8 cellular contexts compared by ENCODE assay signal in the genomic region with DNA sequence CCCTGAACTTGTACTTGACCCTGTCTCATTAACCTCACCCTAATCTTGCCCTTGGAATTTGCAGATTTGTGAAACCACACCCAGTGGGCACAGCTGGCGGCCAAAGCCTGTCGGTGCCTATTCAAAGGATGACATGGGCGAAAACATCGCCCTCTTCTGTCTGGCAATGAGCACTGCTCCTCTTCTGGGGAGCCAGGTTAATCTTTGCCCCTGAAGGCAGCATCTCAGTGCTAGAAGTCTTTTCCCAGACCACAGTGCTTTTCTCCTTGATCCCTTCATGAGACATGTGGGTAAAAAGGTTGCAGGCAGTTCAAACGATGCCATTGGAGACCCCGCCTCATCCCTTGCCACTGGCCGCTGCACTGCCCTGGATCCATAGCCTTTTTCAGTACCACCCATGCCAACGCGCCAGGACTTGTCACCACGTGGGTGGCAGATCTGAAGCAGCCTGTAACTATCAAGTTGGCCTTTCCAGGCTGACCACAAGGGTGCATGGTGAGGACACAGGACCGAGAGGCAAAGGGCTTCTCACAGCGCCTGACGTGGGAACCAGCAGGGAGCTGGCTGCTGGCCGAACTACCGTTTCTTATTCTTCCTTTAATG. TPM values are rescaled to one million over a fixed set of nuclear protein-coding genes. Genes with fewer than 3 reads are reported as not detected.
DNase-seq lines count a peak whose midpoint lies in the region; ATAC-seq and TF ChIP-seq lines count a peak whose summit lies in the region.

No MANE protein-coding gene starts in this region.

- H3K27ac ChIP-seq in PC-3 (ENCODE audit: low read length) (peak overlapping the region; percentile 82), fibroblast of lung (ENCODE audit: insufficient read depth, low read length) (no peak overlapping the region), thoracic aorta (no peak overlapping the region)

- no peaks in the 10 kb centered on the region for H3K27me3 ChIP-seq in PC-3 (ENCODE audit: low read length)
- H3K27me3 ChIP-seq in fibroblast of lung (ENCODE audit: control insufficient read depth, insufficient read depth, low read length) = peaks cover 7% of the 10 kb centered on the region
- H3K27me3 ChIP-seq in thoracic aorta (replicated peaks; ENCODE audit: insufficient read depth) = no peaks in the 10 kb centered on the region

- POLR2A ChIA-PET in PC-3 (lab: Charles Lee; ENCODE audit: unreplicated experiment) = interaction anchor here (1.0 kb wide), 1 partner anchor 29 kb away, joined by 3 read pairs; no protein-coding TSS in a partner anchor

- peaks cover 48% of the 10 kb centered on the region for H3K4me1 Mint-ChIP-seq in activated T-cell treated with anti-CD3 and anti-CD28 coated beads, Interleukin-2, amount 50 U/mL, for 72 hours (ENCODE audit: low read depth)
- peaks cover 30% of the 10 kb centered on the region for H3K4me1 Mint-ChIP-seq in nephron progenitor cell

- H3K9me3 ChIP-seq in PC-3 (ENCODE audit: low read length) (no peaks in the 10 kb centered on the region), fibroblast of lung (ENCODE audit: control insufficient read depth, insufficient read depth, low read depth, low read length) (no peaks in the 10 kb centered on the region), thoracic aorta (no peaks in the 10 kb centered on the region)

- peak; percentile 41 for ATAC-seq in HG03432 (IDR thresholded peaks at IDR 0.05; ENCODE audit: unreplicated experiment)
- peak; percentile 77 for ATAC-seq in PC-3
- ATAC-seq in activated T-cell treated with anti-CD3 and anti-CD28 coated beads, Interleukin-2, amount 50 U/mL, for 72 hours (replicated peaks in 1 of 2) = peak; percentile 22
- peak; percentile 75 for ATAC-seq in thoracic aorta (ENCODE audit: insufficient number of reproducible peaks, low FRiP score, low read depth)

- peak; percentile 73 for DNase-seq in SIG-M5 treated with dmso at 0.1 percent for 504 hours (lab: John Stamatoyannopoulos, UW; ENCODE audit: unreplicated experiment)
- DNase-seq in SIG-M5 (lab: John Stamatoyannopoulos, UW) = no peak
- DNase-seq in PC-3 = peak; percentile 87
- DNase-seq in activated T-cell treated with anti-CD3 and anti-CD28 coated beads, Interleukin-2, amount 50 U/mL, for 72 hours = peak; percentile 61 to 63
- peak; percentile 62 to 67 for DNase-seq in fibroblast of lung (ENCODE audit: low read depth in 2 of 2)
- peak; percentile 56 for DNase-seq in nephron progenitor cell
- peak; percentile 50 for DNase-seq in thoracic aorta (ENCODE audit: low spot score)

- H3K79me2 ChIP-seq in PC-3 (ENCODE audit: low read length) (no peaks in the 10 kb centered on the region), fibroblast of lung (ENCODE audit: control insufficient read depth, insufficient read depth, low read length) (no peaks in the 10 kb centered on the region)

- H3K27me3 Mint-ChIP-seq in activated T-cell treated with anti-CD3 and anti-CD28 coated beads, Interleukin-2, amount 50 U/mL, for 72 hours (ENCODE audit: low read depth) = peaks cover 12% of the 10 kb centered on the region
- H3K27me3 Mint-ChIP-seq in nephron progenitor cell (ENCODE audit: low read depth, poor library complexity) = peaks cover 20% of the 10 kb centered on the region

- no peaks in the 10 kb centered on the region for H3K9me2 ChIP-seq in PC-3 (replicated peaks; ENCODE audit: low read length)

- peak overlapping the region; percentile 46; the same call in 1 of the 2 replicates for H3K4me3 ChIP-seq in PC-3 (ENCODE audit: low read length)
- peak overlapping the region in 1 of 4 experiments; percentile 14 for H3K4me3 ChIP-seq in fibroblast of lung (replicated peaks in 1 of 4; ENCODE audit: control extremely low read depth in 1 of 4, insufficient read depth in 1 of 4, low read depth in 3 of 4, low read length in 4 of 4)
- H3K4me3 ChIP-seq in thoracic aorta = peak overlapping the region; percentile 36

- H3K4me3 Mint-ChIP-seq in activated T-cell treated with anti-CD3 and anti-CD28 coated beads, Interleukin-2, amount 50 U/mL, for 72 hours = peak overlapping the region; percentile 6 to 34
- H3K4me3 Mint-ChIP-seq in nephron progenitor cell = peak overlapping the region; percentile 15

- TF ChIP-seq CTCF in PC-3 (conservative IDR thresholded peaks at IDR 0.05; ENCODE audit: low read depth, low read length) (peak; percentile 95), fibroblast of lung (conservative IDR thresholded peaks at IDR 0.05 in 1 of 2, IDR thresholded peaks at IDR 0.05 in 1 of 2; ENCODE audit: low read depth in 1 of 2, low read length in 2 of 2) (peak; percentile 69 to 93), nephron progenitor cell (IDR thresholded peaks at IDR 0.05) (peak; percentile 75), thoracic aorta (IDR thresholded peaks at IDR 0.05) (peak; percentile 65)

- CTCF ChIA-PET in PC-3 (lab: Charles Lee) = interaction anchor here (0.6 to 2.0 kb wide), 14 partner anchors 13 to 343 kb away, joined by 3 to 59 read pairs (median 4); a partner anchor contains a TSS

- intact Hi-C loops in PC-3 (cut with micrococcal nuclease) = loop anchor here (1.0 to 5.0 kb wide), 5 partner anchors 30 to 83 kb away; no protein-coding TSS in a partner anchor

- no peaks in the 10 kb centered on the region for H3K36me3 ChIP-seq in PC-3 (ENCODE audit: low read depth, low read length)
- no peaks in the 10 kb centered on the region for H3K36me3 ChIP-seq in fibroblast of lung (ENCODE audit: control insufficient read depth, insufficient read depth, low read length)
- H3K36me3 ChIP-seq in thoracic aorta = no peaks in the 10 kb centered on the region

- H3K9ac ChIP-seq in PC-3 (ENCODE audit: low read length) (peak overlapping the region; percentile 70), fibroblast of lung (ENCODE audit: insufficient read depth, low read length) (no peak overlapping the region)

- no peaks in the 10 kb centered on the region for H3K9me3 Mint-ChIP-seq in activated T-cell treated with anti-CD3 and anti-CD28 coated beads, Interleukin-2, amount 50 U/mL, for 72 hours
- H3K9me3 Mint-ChIP-seq in nephron progenitor cell = peaks cover 18% of the 10 kb centered on the region

- no TSS peak for BruUV-seq in PC-3 (replicated peaks; lab: Mats Ljungman, UMichigan)

- no peak overlapping the region for H3K27ac Mint-ChIP-seq in activated T-cell treated with anti-CD3 and anti-CD28 coated beads, Interleukin-2, amount 50 U/mL, for 72 hours
- no peak overlapping the region for H3K27ac Mint-ChIP-seq in nephron progenitor cell

- no peaks in the 10 kb centered on the region for H3F3A ChIP-seq in PC-3 (ENCODE audit: low read length, unreplicated experiment)

- H3K4me1 ChIP-seq in PC-3 (ENCODE audit: insufficient read depth, low read length) = peaks cover 60% of the 10 kb centered on the region
- no peaks in the 10 kb centered on the region for H3K4me1 ChIP-seq in fibroblast of lung (ENCODE audit: control insufficient read depth, extremely low read depth, insufficient read depth, low read length)
- H3K4me1 ChIP-seq in thoracic aorta (ENCODE audit: control insufficient read depth in 1 of 2, low read depth in 2 of 2) = peaks cover 5 to 6% of the 10 kb centered on the region in 2 donors

- H2AFZ ChIP-seq in PC-3 (ENCODE audit: low read length) (peak overlapping the region; percentile 78), fibroblast of lung (ENCODE audit: low read length) (no peak overlapping the region)

- no peaks in the 10 kb centered on the region for H4K20me1 ChIP-seq in PC-3 (ENCODE audit: low read length)
- no peaks in the 10 kb centered on the region for H4K20me1 ChIP-seq in fibroblast of lung (ENCODE audit: control insufficient read depth, extremely low read depth, insufficient read depth, low read length)

- H3K4me2 ChIP-seq in PC-3 (ENCODE audit: low read length) = peak overlapping the region; percentile 84
- H3K4me2 ChIP-seq in fibroblast of lung (ENCODE audit: extremely low read depth, insufficient read depth, low read length) = peak overlapping the region; percentile 17

- H3K36me3 Mint-ChIP-seq in activated T-cell treated with anti-CD3 and anti-CD28 coated beads, Interleukin-2, amount 50 U/mL, for 72 hours (ENCODE audit: insufficient read depth in 2 of 2) = no peaks in the 10 kb centered on the region
- H3K36me3 Mint-ChIP-seq in nephron progenitor cell (ENCODE audit: low read depth) = no peaks in the 10 kb centered on the region

RNA-seq across cellular contexts. Expression of a gene that starts 6.5 kb away (rescaled TPM):
- total RNA-seq in PC-3 (2014; rRNA removed) = 0.36 and 0.63 TPM in 2 replicates
- not detected for total RNA-seq in activated T-cell treated with anti-CD3 and anti-CD28 coated beads, Interleukin-2, amount 50 U/mL, for 72 hours
- not detected in 2 replicates for total RNA-seq in fibroblast of lung
- not detected in 2 replicates for polyA plus RNA-seq in fibroblast of lung
- polyA plus RNA-seq in fibroblast of lung (2012) = not detected in 2 replicates
- not detected in 2 replicates for polyA minus RNA-seq in fibroblast of lung (ENCODE audit: low replicate concordance)
- 1 to 10 TPM; 2.3 to 3.8 TPM for total RNA-seq in thoracic aorta

RNA-seq across cellular contexts. Expression of a gene that starts 20.3 kb away (rescaled TPM):
- total RNA-seq in PC-3 (2014; rRNA removed) (11.6 and 13.4 TPM in 2 replicates), fibroblast of lung (10.0 and 13.5 TPM in 2 replicates), thoracic aorta (10 to 100 TPM in 1 of 2 donors, 1 to 10 TPM in 1; 6.1 to 10.6 TPM)
- total RNA-seq in activated T-cell treated with anti-CD3 and anti-CD28 coated beads, Interleukin-2, amount 50 U/mL, for 72 hours = 1 to 10 TPM; 4.1 to 7.3 TPM
- 7.3 and 10.4 TPM in 2 replicates for polyA plus RNA-seq in fibroblast of lung
- polyA plus RNA-seq in fibroblast of lung (2012) = 3.8 and 6.5 TPM in 2 replicates
- 14.9 and 19.7 TPM in 2 replicates for polyA minus RNA-seq in fibroblast of lung (ENCODE audit: low replicate concordance)

Comparison
In these comparisons a context has a peak if more than half of its experiments do, and no peak if none do; other contexts are left out.
1. ATAC-seq: peak in every context shown above with its lines; median percentile 77 in PC-3; 75 in thoracic aorta; 41 in HG03432; 22 in activated T-cell treated with anti-CD3 and anti-CD28 coated beads, Interleukin-2, amount 50 U/mL, for 72 hours.